27 cellular contexts compared by ENCODE assay signal in the genomic region with DNA sequence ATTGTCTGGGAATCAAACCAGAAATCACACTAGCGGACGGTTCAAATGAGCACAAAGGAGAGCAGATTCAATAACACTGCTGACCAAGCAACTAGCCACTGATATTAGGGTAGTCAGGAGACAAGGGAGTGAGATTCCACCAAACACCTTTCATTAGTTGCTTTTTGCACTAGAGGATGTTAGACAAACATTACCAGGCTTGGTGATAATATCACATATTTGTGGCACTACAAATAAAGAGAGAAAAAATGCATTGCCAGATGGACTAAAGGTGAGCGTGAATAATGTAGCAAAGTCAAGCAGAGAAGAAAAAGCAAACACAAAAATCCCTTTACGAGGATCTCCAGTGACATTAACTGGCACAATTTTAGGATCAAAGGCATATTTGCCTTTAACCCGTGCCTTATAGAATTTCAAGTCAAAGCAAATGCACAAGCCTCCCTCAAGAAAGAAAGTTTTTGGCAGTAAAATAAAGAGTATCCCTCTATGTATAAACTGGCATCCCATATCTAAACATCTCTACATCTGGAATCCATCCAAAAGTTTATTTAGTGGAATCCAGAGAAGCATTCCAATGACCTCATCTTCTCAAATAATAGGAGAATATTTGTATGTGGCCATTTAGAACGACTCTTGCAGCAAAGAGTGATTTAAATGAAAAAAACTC.
DNase-seq lines count a peak whose midpoint lies in the region; ATAC-seq, FAIRE-seq and TF ChIP-seq lines count a peak whose summit lies in the region.
"Had no signal": no experiment of that assay in that cellular context is flagged by ENCODE, and none has a peak within 500 bp of the region (broad histone marks: within the 10 kb centered on the region; RNA-seq: fewer than 3 reads in every experiment).

No MANE protein-coding gene starts in this region.

- no peak for TF ChIP-seq EP300 in HepG2 (IDR thresholded peaks at IDR 0.05; ENCODE audit: low read depth in 2 of 2, low read length in 2 of 2)
- TF ChIP-seq EP300 in HepG2 (CRISPR knock-in tag; IDR thresholded peaks at IDR 0.05; ENCODE audit: borderline replicate concordance): no peak

- H3K9ac ChIP-seq in HepG2 (ENCODE audit: insufficient read depth, low read depth, low read length) (no peak overlapping the region), astrocyte (ENCODE audit: low read length) (no peak overlapping the region)

- no peak overlapping the region for H3K27ac Mint-ChIP-seq in astrocyte (ENCODE audit: unreplicated experiment)
- H3K27ac Mint-ChIP-seq: activated CD8-positive, alpha-beta T cell treated with anti-CD3 and anti-CD28 coated beads for 36 hours; activated naive CD8-positive, alpha-beta T cell treated with anti-CD3 and anti-CD28 coated beads, Interleukin-2, amount 50 U/mL, for 24 hours; CD4-positive, alpha-beta memory T cell; T-cell had no signal

- POLR2A ChIA-PET in HepG2 (lab: Yijun Ruan, JAX): no interaction called here

- H3K4me1 Mint-ChIP-seq in astrocyte (ENCODE audit: low read depth, unreplicated experiment): peaks cover 13% of the 10 kb centered on the region
- H3K4me1 Mint-ChIP-seq: activated naive CD8-positive, alpha-beta T cell treated with anti-CD3 and anti-CD28 coated beads, Interleukin-2, amount 50 U/mL, for 24 hours; CD4-positive, alpha-beta memory T cell; T-cell had no signal

- H3K27ac ChIP-seq in HepG2 (ENCODE audit: extremely low read length, insufficient read depth, low read length) (no peak overlapping the region), right lobe of liver (no peak overlapping the region), astrocyte (ENCODE audit: low read depth, low read length) (peak overlapping the region; percentile 15), foreskin keratinocyte (no peak overlapping the region)
- H3K27ac ChIP-seq: coronary artery, pancreas, PC-9, upper lobe of left lung, WERI-Rb-1 had no signal

- ATAC-seq in HepG2: no peak
- ATAC-seq in right lobe of liver: no peak
- ATAC-seq in foreskin keratinocyte: no peak
- no peak for ATAC-seq in HG02938 (IDR thresholded peaks at IDR 0.05; ENCODE audit: unreplicated experiment)
- ATAC-seq: activated CD8-positive, alpha-beta T cell treated with anti-CD3 and anti-CD28 coated beads for 36 hours; activated naive CD8-positive, alpha-beta T cell treated with anti-CD3 and anti-CD28 coated beads, Interleukin-2, amount 50 U/mL, for 24 hours; esophagus mucosa; left cardiac atrium; pancreas; T-cell had no signal

- FAIRE-seq in HepG2 (lab: Jason Lieb, UNC) (no peak), astrocyte (lab: Jason Lieb, UNC) (no peak)
- FAIRE-seq: GM12892, pancreas had no signal

- H3K27me3 Mint-ChIP-seq in astrocyte (ENCODE audit: low read depth, unreplicated experiment): no peaks in the 10 kb centered on the region
- H3K27me3 Mint-ChIP-seq: activated CD8-positive, alpha-beta T cell treated with anti-CD3 and anti-CD28 coated beads for 36 hours; activated naive CD8-positive, alpha-beta T cell treated with anti-CD3 and anti-CD28 coated beads, Interleukin-2, amount 50 U/mL, for 24 hours; CD4-positive, alpha-beta memory T cell; T-cell had no signal

- in situ Hi-C loops in HepG2 (cut with HindIII; ENCODE audit: extremely low pct_ligation_motif_present, low pct_unique_long_range_greater_than_20kb): no loop called here

- no peaks in the 10 kb centered on the region for H3K27me3 ChIP-seq in HepG2 (ENCODE audit: control insufficient read depth in 1 of 2, insufficient read depth in 2 of 2, low read length in 2 of 2)
- no peaks in the 10 kb centered on the region for H3K27me3 ChIP-seq in right lobe of liver
- no peaks in the 10 kb centered on the region for H3K27me3 ChIP-seq in astrocyte (ENCODE audit: insufficient read depth, low read length)
- H3K27me3 ChIP-seq in foreskin keratinocyte: no peaks in the 10 kb centered on the region
- H3K27me3 ChIP-seq: pancreas, upper lobe of left lung had no signal

- H2AFZ ChIP-seq in HepG2 (ENCODE audit: low read length) (no peak overlapping the region), astrocyte (ENCODE audit: low read depth, low read length) (no peak overlapping the region)
- H2AFZ ChIP-seq: PC-9 had no signal

- H3K4me3 ChIP-seq in HepG2 (replicated peaks in 1 of 3; ENCODE audit: insufficient read depth in 1 of 3, low read depth in 2 of 3, low read length in 3 of 3): no peak overlapping the region
- no peak overlapping the region for H3K4me3 ChIP-seq in right lobe of liver
- H3K4me3 ChIP-seq in astrocyte (ENCODE audit: insufficient read depth, low read depth, low read length): peak overlapping the region; percentile 11
- H3K4me3 ChIP-seq: coronary artery, pancreas, PC-9, upper lobe of left lung had no signal

- DNase-seq in HepG2 (ENCODE audit: low spot score) (peak; percentile 19), right lobe of liver (no peak), astrocyte (ENCODE audit: low read depth) (peak; percentile 64), foreskin keratinocyte (peak; percentile 36 to 58), MV-4-11 (lab: John Stamatoyannopoulos, UW) (no peak), DMS153 (lab: John Stamatoyannopoulos, UW) (no peak), DMS79 treated with DMSO at 0.1 percent for 48 hours (lab: John Stamatoyannopoulos, UW) (no peak)
- DNase-seq: ACHN; activated CD8-positive, alpha-beta T cell treated with anti-CD3 and anti-CD28 coated beads for 36 hours; activated naive CD8-positive, alpha-beta T cell treated with anti-CD3 and anti-CD28 coated beads, Interleukin-2, amount 50 U/mL, for 24 hours; CD4-positive, alpha-beta memory T cell; H7; hippocampal formation; left cardiac atrium; NCI-H146; NCI-H524; pancreas; PC-9; stimulated activated CD4-positive, alpha-beta T cell treated with anti-CD3 and anti-CD28 coated beads, Interleukin-12 subunit alpha, Interleukin-12 subunit beta, amount 100 ng/mL, for 4 hours; stimulated activated naive CD4-positive, alpha-beta T cell treated with Interleukin-2 at 50 U/mL for 16 hours; T-cell; upper lobe of left lung; WERI-Rb-1 had no signal

- WGBS in HepG2 (ENCODE audit: low lambda C conversion rate): 26% methylated on average over 6 of the region's 6 CpGs
- 46% methylated on average over 6 of the region's 6 CpGs for WGBS in right lobe of liver (ENCODE audit: insufficient coverage, low coverage, low lambda C conversion rate, missing lambda C conversion rate)

- intact Hi-C loops in HepG2 (cut with micrococcal nuclease; ENCODE audit: unreplicated experiment): no loop called here
- intact Hi-C loops in right lobe of liver (cut with DNase I): no loop called here

- H4K20me1 ChIP-seq in HepG2 (ENCODE audit: insufficient read depth, low read length) (no peaks in the 10 kb centered on the region), astrocyte (ENCODE audit: insufficient read depth, low read length) (no peaks in the 10 kb centered on the region)

- CTCF ChIA-PET in HepG2 (lab: Yijun Ruan, JAX; ENCODE audit: low intra/inter-chr PET ratio, low total read pairs): no interaction called here

- no peaks in the 10 kb centered on the region for H3K9me3 Mint-ChIP-seq in astrocyte (ENCODE audit: unreplicated experiment)

- H3K4me3 Mint-ChIP-seq in astrocyte (ENCODE audit: unreplicated experiment): no peak overlapping the region
- H3K4me3 Mint-ChIP-seq: activated CD8-positive, alpha-beta T cell treated with anti-CD3 and anti-CD28 coated beads for 36 hours; activated naive CD8-positive, alpha-beta T cell treated with anti-CD3 and anti-CD28 coated beads, Interleukin-2, amount 50 U/mL, for 24 hours; CD4-positive, alpha-beta memory T cell; T-cell had no signal

- no peak overlapping the region for H3K4me2 ChIP-seq in HepG2 (ENCODE audit: low read depth, low read length)
- H3K4me2 ChIP-seq in astrocyte (ENCODE audit: low read length): peak overlapping the region; percentile 79
- H3K4me2 ChIP-seq: PC-9 had no signal

- no peaks in the 10 kb centered on the region for H3K36me3 Mint-ChIP-seq in astrocyte (ENCODE audit: low read depth, unreplicated experiment)
- H3K36me3 Mint-ChIP-seq: CD4-positive, alpha-beta memory T cell; T-cell had no signal

- TF ChIP-seq POLR2A in HepG2 (IDR thresholded peaks at IDR 0.05; ENCODE audit: insufficient read depth in 1 of 2, low read depth in 2 of 2, low read length in 2 of 2) (no peak), right lobe of liver (IDR thresholded peaks at IDR 0.05) (no peak)

- BruUV-seq in HepG2 (replicated peaks; lab: Mats Ljungman, UMichigan): no TSS peak

- H3K9me3 ChIP-seq in HepG2 (ENCODE audit: low read length) (peaks cover 22% of the 10 kb centered on the region), right lobe of liver (no peaks in the 10 kb centered on the region), astrocyte (ENCODE audit: insufficient read depth, low read depth, low read length) (no peaks in the 10 kb centered on the region)
- H3K9me3 ChIP-seq: pancreas, upper lobe of left lung had no signal

- no peaks in the 10 kb centered on the region for H3K36me3 ChIP-seq in HepG2 (replicated peaks in 1 of 2; ENCODE audit: control insufficient read depth in 1 of 2, insufficient read depth in 2 of 2, low read length in 2 of 2)
- H3K36me3 ChIP-seq in right lobe of liver: no peaks in the 10 kb centered on the region
- H3K36me3 ChIP-seq in astrocyte (ENCODE audit: insufficient read depth, low read length): no peaks in the 10 kb centered on the region
- H3K36me3 ChIP-seq: pancreas, upper lobe of left lung, WERI-Rb-1 had no signal

- TF ChIP-seq CTCF in HepG2 (CRISPR knock-in tag; IDR thresholded peaks at IDR 0.05): no peak
- TF ChIP-seq CTCF in right lobe of liver (IDR thresholded peaks at IDR 0.05): no peak
- TF ChIP-seq CTCF in astrocyte (IDR thresholded peaks at IDR 0.05; ENCODE audit: insufficient read depth, low read depth, low read length): no peak
- TF ChIP-seq CTCF in foreskin keratinocyte (conservative IDR thresholded peaks at IDR 0.05): no peak

- H3K4me1 ChIP-seq in HepG2 (ENCODE audit: insufficient read depth, low read length): no peaks in the 10 kb centered on the region
- H3K4me1 ChIP-seq in right lobe of liver: no peaks in the 10 kb centered on the region
- H3K4me1 ChIP-seq in astrocyte (ENCODE audit: insufficient read depth, low read length): peaks cover 12% of the 10 kb centered on the region
- peaks cover 33% of the 10 kb centered on the region for H3K4me1 ChIP-seq in foreskin keratinocyte
- H3K4me1 ChIP-seq: pancreas had no signal

- no peak for TF ChIP-seq RAD21 in HepG2 (CRISPR knock-in tag; IDR thresholded peaks at IDR 0.05)

- H3K79me2 ChIP-seq in HepG2 (ENCODE audit: insufficient read depth, low read length): no peaks in the 10 kb centered on the region
- no peaks in the 10 kb centered on the region for H3K79me2 ChIP-seq in astrocyte (ENCODE audit: insufficient read depth, low read length)

TF ChIP-seq in HepG2, 621 proteins besides CTCF, POLR2A, EP300 and RAD21:
- TF ChIP-seq ESRRA (CRISPR knock-in tag; IDR thresholded peaks at IDR 0.05; ENCODE audit: low read depth) (no peak), WIZ (CRISPR knock-in tag; IDR thresholded peaks at IDR 0.05) (no peak), TSC22D2 (CRISPR knock-in tag; IDR thresholded peaks at IDR 0.05; ENCODE audit: borderline replicate concordance) (no peak), ELF3 (CRISPR knock-in tag; IDR thresholded peaks at IDR 0.05) (no peak), GATAD2A (CRISPR knock-in tag; IDR thresholded peaks at IDR 0.05) (no peak), ZNF563 (CRISPR knock-in tag; IDR thresholded peaks at IDR 0.05) (no peak), ZNF33A (CRISPR knock-in tag; IDR thresholded peaks at IDR 0.05; ENCODE audit: borderline replicate concordance) (no peak), ZNF160 (CRISPR knock-in tag; IDR thresholded peaks at IDR 0.05) (no peak)

Comparison
In these comparisons a context has a peak if more than half of its experiments do, and no peak if none do; other contexts are left out.
1. DNase-seq: peak in HepG2 (single experiment), astrocyte (single experiment) and foreskin keratinocyte (2 of 2); none in right lobe of liver (0 of 3), MV-4-11 (single experiment), DMS153 (single experiment) and DMS79 treated with DMSO at 0.1 percent for 48 hours (single experiment).